ENCODE assay signal across 9 cellular contexts in the genomic region with DNA sequence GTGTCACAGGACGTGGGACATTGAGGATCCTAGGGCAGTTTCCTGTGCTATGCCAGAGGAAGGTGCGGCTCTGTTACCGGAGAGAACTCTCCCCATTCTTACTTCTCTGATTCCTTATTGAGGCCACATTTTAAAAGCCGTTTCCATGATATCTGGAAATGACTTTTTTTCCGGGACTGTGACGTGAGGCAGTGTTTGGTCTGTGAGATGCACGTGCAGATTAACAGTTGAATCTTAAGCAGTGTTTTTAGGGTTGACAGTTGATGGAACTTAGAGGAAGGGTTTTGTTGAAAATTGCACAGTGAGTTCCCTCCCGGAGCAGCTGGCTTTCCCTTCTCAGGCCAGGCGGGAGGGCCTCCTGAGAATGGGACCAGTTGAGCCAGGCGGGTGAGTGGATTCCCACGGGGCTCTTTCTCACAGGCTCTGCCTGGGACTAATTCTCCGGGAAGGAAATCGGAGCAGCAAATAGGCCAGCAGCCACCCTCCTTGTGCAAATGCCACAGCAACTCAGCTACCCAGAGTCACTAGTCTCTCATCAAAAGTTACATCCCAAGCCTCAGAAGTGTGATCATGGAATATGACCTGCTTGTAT.
DNase-seq lines count a peak whose midpoint lies in the region; TF ChIP-seq lines count a peak whose summit lies in the region.
"Had no signal": no experiment of that assay in that cellular context is flagged by ENCODE, and none has a peak within 500 bp of the region (broad histone marks: within the 10 kb centered on the region; RNA-seq: fewer than 3 reads in every experiment).

No MANE protein-coding gene starts in this region.

- peak overlapping the region; percentile 76 to 84 for H2BK12ac ChIP-seq in mesenchymal stem cell (ENCODE audit: low read length in 2 of 2)

- no peak for TF ChIP-seq POLR2A in transverse colon (IDR thresholded peaks at IDR 0.05)

- in situ Hi-C loops in transverse colon (cut with MboI; ENCODE audit: low pct_ligation_motif_present in 1 of 4, low pct_unique_long_range_greater_than_20kb in 1 of 4, low sequenced_read_pairs in 3 of 4) = no loop called here

- no peak for TF ChIP-seq EP300 in transverse colon (IDR thresholded peaks at IDR 0.05; ENCODE audit: low read depth)

- peak overlapping the region; percentile 74 for H3K9ac ChIP-seq in endocrine pancreas (ENCODE audit: control insufficient read depth, insufficient read depth, low read length)
- H3K9ac ChIP-seq in mesenchymal stem cell (ENCODE audit: low read length) = peak overlapping the region; percentile 95

- no peak overlapping the region for H4K91ac ChIP-seq in mesenchymal stem cell (ENCODE audit: low read length)

- DNase-seq in NCI-H2171 treated with DMSO at 0.1 percent for 48 hours (lab: John Stamatoyannopoulos, UW) (peak; percentile 20), NCI-H2171 (lab: John Stamatoyannopoulos, UW) (no peak), mesenchymal stem cell (peak; percentile 57), transverse colon (peak; percentile 23), DMS 273 treated with DMSO at 0.1 percent for 48 hours (lab: John Stamatoyannopoulos, UW) (no peak), medulla oblongata (ENCODE audit: extremely low spot score) (no peak), substantia nigra (lab: John Stamatoyannopoulos, UW) (no peak)
- DNase-seq: NCI-H510A had no signal

- H3K23ac ChIP-seq in mesenchymal stem cell (ENCODE audit: low read length in 2 of 2) = no peak overlapping the region

- peak overlapping the region; percentile 89 for H3K4me2 ChIP-seq in mesenchymal stem cell (ENCODE audit: low read length, poor library complexity, severe bottlenecking)

- H3K18ac ChIP-seq in mesenchymal stem cell (ENCODE audit: low read depth in 1 of 2, low read length in 2 of 2) = peak overlapping the region; percentile 59 to 99

- H3K4ac ChIP-seq in mesenchymal stem cell (ENCODE audit: low read depth in 1 of 2, low read length in 2 of 2) = peak overlapping the region; percentile 70 to 71

- H3K27ac ChIP-seq in mesenchymal stem cell (ENCODE audit: low read length, poor library complexity, severe bottlenecking) (peak overlapping the region; percentile 24), transverse colon (peak overlapping the region; percentile 93 to 100 (median 96)), substantia nigra (ENCODE audit: low read depth, low read length, poor library complexity, severe bottlenecking) (no peak overlapping the region)

- no peak overlapping the region for H2AFZ ChIP-seq in mesenchymal stem cell (ENCODE audit: low read depth, low read length)

- peaks cover 5% of the 10 kb centered on the region for H3K79me1 ChIP-seq in mesenchymal stem cell (replicated peaks; ENCODE audit: low read length, poor library complexity, severe bottlenecking)

- no peak for TF ChIP-seq CTCF in transverse colon (IDR thresholded peaks at IDR 0.05)

- H3K27me3 ChIP-seq in endocrine pancreas (ENCODE audit: control insufficient read depth, insufficient read depth, low read length) (no peaks in the 10 kb centered on the region), mesenchymal stem cell (ENCODE audit: control insufficient read depth in 1 of 2, insufficient read depth in 1 of 2, low read length in 2 of 2) (no peaks in the 10 kb centered on the region), transverse colon (no peaks in the 10 kb centered on the region)

- no peak overlapping the region for H4K8ac ChIP-seq in mesenchymal stem cell (ENCODE audit: low read length)

- no peak overlapping the region for H2BK15ac ChIP-seq in mesenchymal stem cell (ENCODE audit: low read depth, poor library complexity, severe bottlenecking)

- H3K9me3 ChIP-seq in endocrine pancreas (ENCODE audit: control insufficient read depth, low read length) (no peaks in the 10 kb centered on the region), mesenchymal stem cell (ENCODE audit: control insufficient read depth, low read length) (no peaks in the 10 kb centered on the region), transverse colon (no peaks in the 10 kb centered on the region)

- H3K4me1 ChIP-seq in endocrine pancreas (ENCODE audit: control insufficient read depth, insufficient read depth, low read length) = peaks cover 6% of the 10 kb centered on the region
- peaks cover 11% of the 10 kb centered on the region for H3K4me1 ChIP-seq in mesenchymal stem cell (ENCODE audit: control insufficient read depth, insufficient read depth, low read depth, low read length)
- peaks cover 12 to 36% (median 25%) of the 10 kb centered on the region in 4 donors for H3K4me1 ChIP-seq in transverse colon

- H2AK5ac ChIP-seq in mesenchymal stem cell (ENCODE audit: low read length, severe bottlenecking) = no peak overlapping the region

- H3K4me3 ChIP-seq in endocrine pancreas (ENCODE audit: control insufficient read depth, insufficient read depth, low read length) (peak overlapping the region; percentile 25), mesenchymal stem cell (ENCODE audit: insufficient read depth in 1 of 2, low read depth in 1 of 2, low read length in 2 of 2) (peak overlapping the region; percentile 81 to 85), transverse colon (peak overlapping the region in 3 of 4 donors; percentile 50 to 76 (median 60))

- H2BK120ac ChIP-seq in mesenchymal stem cell (ENCODE audit: low read depth, low read length) = peak overlapping the region; percentile 23

- WGBS in mesenchymal stem cell = 29% methylated on average over 9 of the region's 13 CpGs
- 21 to 37% methylated on average over 7 to 13 of the region's 13 CpGs for WGBS in transverse colon (ENCODE audit: low coverage in 1 of 2), 2 donors

- H2BK5ac ChIP-seq in mesenchymal stem cell (ENCODE audit: low read depth, low read length, poor library complexity, severe bottlenecking) = no peak overlapping the region

- intact Hi-C loops in transverse colon (cut with DNase I; ENCODE audit: low total_unique reads) = loop anchor here (5.0 kb wide), 1 partner anchor 62 kb away; no protein-coding TSS in a partner anchor

- H3K14ac ChIP-seq in mesenchymal stem cell (ENCODE audit: low read length in 2 of 2) = no peak overlapping the region

- H3K36me3 ChIP-seq in endocrine pancreas (ENCODE audit: control insufficient read depth, insufficient read depth, low read length) (no peaks in the 10 kb centered on the region), mesenchymal stem cell (ENCODE audit: control insufficient read depth in 1 of 2, insufficient read depth in 2 of 2, low read depth in 1 of 2, low read length in 2 of 2) (no peaks in the 10 kb centered on the region), transverse colon (no peaks in the 10 kb centered on the region)

Comparison
In these comparisons a context has a peak if more than half of its experiments do, and no peak if none do; other contexts are left out.
1. DNase-seq: peak in NCI-H2171 treated with DMSO at 0.1 percent for 48 hours (single experiment), mesenchymal stem cell (single experiment) and transverse colon (single experiment); none in NCI-H2171 (single experiment), DMS 273 treated with DMSO at 0.1 percent for 48 hours (single experiment), medulla oblongata (single experiment) and substantia nigra (0 of 49).
2. H3K4me3 ChIP-seq: peak in every context shown above with its lines; median percentile 83 in mesenchymal stem cell; 60 in transverse colon; 25 in endocrine pancreas.